11 cellular contexts compared by ENCODE assay signal in genomic region chr6:155341130-155341828, GRCh38. TPM values are rescaled to one million over a fixed set of nuclear protein-coding genes. Genes with fewer than 3 reads are reported as not detected.
A peak's percentile ranks its signal among the peaks of the same experiment; 100 is the strongest.
DNase-seq lines count a peak whose midpoint lies in the region; ATAC-seq and TF ChIP-seq lines count a peak whose summit lies in the region.
"Had no signal": no experiment of that assay in that cellular context is flagged by ENCODE, and none has a peak within 500 bp of the region (broad histone marks: within the 10 kb centered on the region; RNA-seq: fewer than 3 reads in every experiment).

No MANE protein-coding gene starts in this region.

- TF ChIP-seq CTCF in activated CD8-positive, alpha-beta T cell treated with anti-CD3 and anti-CD28 coated beads for 36 hours (IDR thresholded peaks at IDR 0.05) = no peak
- TF ChIP-seq CTCF in mesothelial cell of epicardium (IDR thresholded peaks at IDR 0.05; ENCODE audit: unreplicated experiment) = no peak
- no peak for TF ChIP-seq CTCF in CD8-positive, alpha-beta T cell (IDR thresholded peaks at IDR 0.05)

- POLR2A ChIA-PET in activated CD8-positive, alpha-beta T cell treated with anti-CD3 and anti-CD28 coated beads for 36 hours (lab: Charles Lee) = no interaction called here
- POLR2A ChIA-PET in activated CD8-positive, alpha-beta T cell treated with anti-CD3 and anti-CD28 coated beads, Interleukin-2, amount 10 ng/mL, durations not matched to agents 7 days and 5 days (lab: Charles Lee) = no interaction called here
- POLR2A ChIA-PET in CD8-positive, alpha-beta T cell (lab: Charles Lee) = no interaction called here

- H3K36me3 Mint-ChIP-seq in activated CD8-positive, alpha-beta T cell treated with anti-CD3 and anti-CD28 coated beads for 36 hours (ENCODE audit: low read depth) = peaks cover 20% of the 10 kb centered on the region
- H3K36me3 Mint-ChIP-seq in activated CD8-positive, alpha-beta T cell treated with anti-CD3 and anti-CD28 coated beads, Interleukin-2, amount 10 ng/mL, durations not matched to agents 7 days and 5 days (ENCODE audit: low read depth) = peaks cover 32% of the 10 kb centered on the region
- H3K36me3 Mint-ChIP-seq in stimulated activated naive B cell treated with anti-CD40 and anti-IgM and Interleukin-4, amounts not matched to agents 10 μg/mL and 1 μg/mL and 100 μg/mL, for 72 hours = peaks cover 16 to 26% of the 10 kb centered on the region in 2 donors
- H3K36me3 Mint-ChIP-seq in mesothelial cell of epicardium = no peaks in the 10 kb centered on the region
- H3K36me3 Mint-ChIP-seq in CD8-positive, alpha-beta T cell = peaks cover 5% of the 10 kb centered on the region

- H3K9me3 Mint-ChIP-seq in activated CD8-positive, alpha-beta T cell treated with anti-CD3 and anti-CD28 coated beads for 36 hours = peaks cover 29% of the 10 kb centered on the region
- peaks cover 28% of the 10 kb centered on the region for H3K9me3 Mint-ChIP-seq in activated CD8-positive, alpha-beta T cell treated with anti-CD3 and anti-CD28 coated beads, Interleukin-2, amount 10 ng/mL, durations not matched to agents 7 days and 5 days (ENCODE audit: insufficient read depth)
- peaks cover 24 to 32% of the 10 kb centered on the region in 2 donors for H3K9me3 Mint-ChIP-seq in stimulated activated naive B cell treated with anti-CD40 and anti-IgM and Interleukin-4, amounts not matched to agents 10 μg/mL and 1 μg/mL and 100 μg/mL, for 72 hours
- peaks cover 41% of the 10 kb centered on the region for H3K9me3 Mint-ChIP-seq in mesothelial cell of epicardium
- H3K9me3 Mint-ChIP-seq in CD8-positive, alpha-beta T cell = peaks cover 12% of the 10 kb centered on the region

- H3K27ac Mint-ChIP-seq in activated CD8-positive, alpha-beta T cell treated with anti-CD3 and anti-CD28 coated beads for 36 hours = peak overlapping the region; percentile 1
- H3K27ac Mint-ChIP-seq in activated CD8-positive, alpha-beta T cell treated with anti-CD3 and anti-CD28 coated beads, Interleukin-2, amount 10 ng/mL, durations not matched to agents 7 days and 5 days = no peak overlapping the region
- H3K27ac Mint-ChIP-seq in stimulated activated naive B cell treated with anti-CD40 and anti-IgM and Interleukin-4, amounts not matched to agents 10 μg/mL and 1 μg/mL and 100 μg/mL, for 72 hours = no peak overlapping the region
- no peak overlapping the region for H3K27ac Mint-ChIP-seq in mesothelial cell of epicardium
- no peak overlapping the region for H3K27ac Mint-ChIP-seq in CD8-positive, alpha-beta T cell

- H3K36me3 ChIP-seq in CD8-positive, alpha-beta T cell (ENCODE audit: insufficient read depth, low read length) = no peaks in the 10 kb centered on the region
- H3K36me3 ChIP-seq: uterus had no signal

- peak; percentile 34 for ATAC-seq in activated CD8-positive, alpha-beta T cell treated with anti-CD3 and anti-CD28 coated beads for 36 hours
- ATAC-seq in activated CD8-positive, alpha-beta T cell treated with anti-CD3 and anti-CD28 coated beads, Interleukin-2, amount 10 ng/mL, durations not matched to agents 7 days and 5 days = no peak
- ATAC-seq in HG02973 (IDR thresholded peaks at IDR 0.05; ENCODE audit: unreplicated experiment) = peak; percentile 75
- peak; percentile 75 to 77 for ATAC-seq in stimulated activated naive B cell treated with anti-CD40 and anti-IgM and Interleukin-4, amounts not matched to agents 10 μg/mL and 1 μg/mL and 100 μg/mL, for 72 hours (replicated peaks)
- no peak for ATAC-seq in CD8-positive, alpha-beta T cell

- peaks cover 13% of the 10 kb centered on the region for H3K4me1 ChIP-seq in CD8-positive, alpha-beta T cell (ENCODE audit: insufficient read depth, low read length)
- H3K4me1 ChIP-seq: parathyroid adenoma, uterus had no signal

- H3K4me3 Mint-ChIP-seq in activated CD8-positive, alpha-beta T cell treated with anti-CD3 and anti-CD28 coated beads for 36 hours = no peak overlapping the region
- no peak overlapping the region for H3K4me3 Mint-ChIP-seq in activated CD8-positive, alpha-beta T cell treated with anti-CD3 and anti-CD28 coated beads, Interleukin-2, amount 10 ng/mL, durations not matched to agents 7 days and 5 days
- H3K4me3 Mint-ChIP-seq in stimulated activated naive B cell treated with anti-CD40 and anti-IgM and Interleukin-4, amounts not matched to agents 10 μg/mL and 1 μg/mL and 100 μg/mL, for 72 hours = peak overlapping the region; percentile 9 to 33
- H3K4me3 Mint-ChIP-seq in mesothelial cell of epicardium = no peak overlapping the region
- no peak overlapping the region for H3K4me3 Mint-ChIP-seq in CD8-positive, alpha-beta T cell

- peaks cover 25% of the 10 kb centered on the region for H3K4me1 Mint-ChIP-seq in activated CD8-positive, alpha-beta T cell treated with anti-CD3 and anti-CD28 coated beads for 36 hours (ENCODE audit: low read depth)
- peaks cover 33% of the 10 kb centered on the region for H3K4me1 Mint-ChIP-seq in activated CD8-positive, alpha-beta T cell treated with anti-CD3 and anti-CD28 coated beads, Interleukin-2, amount 10 ng/mL, durations not matched to agents 7 days and 5 days (ENCODE audit: low read depth)
- peaks cover 22 to 41% of the 10 kb centered on the region in 2 donors for H3K4me1 Mint-ChIP-seq in stimulated activated naive B cell treated with anti-CD40 and anti-IgM and Interleukin-4, amounts not matched to agents 10 μg/mL and 1 μg/mL and 100 μg/mL, for 72 hours
- H3K4me1 Mint-ChIP-seq in mesothelial cell of epicardium = no peaks in the 10 kb centered on the region
- H3K4me1 Mint-ChIP-seq in CD8-positive, alpha-beta T cell (ENCODE audit: low read depth) = peaks cover 17% of the 10 kb centered on the region

- intact Hi-C loops in activated CD8-positive, alpha-beta T cell treated with anti-CD3 and anti-CD28 coated beads for 36 hours (cut with micrococcal nuclease) = no loop called here
- intact Hi-C loops in CD8-positive, alpha-beta T cell (cut with DNase I, micrococcal nuclease) = no loop called here

- no peak overlapping the region for H3K27ac ChIP-seq in CD8-positive, alpha-beta T cell (ENCODE audit: low read depth, low read length)
- H3K27ac ChIP-seq: parathyroid adenoma, uterus had no signal

- H3K27me3 ChIP-seq in CD8-positive, alpha-beta T cell (ENCODE audit: insufficient read depth, low read length) = no peaks in the 10 kb centered on the region
- H3K27me3 ChIP-seq: uterus had no signal

- no peaks in the 10 kb centered on the region for H3K27me3 Mint-ChIP-seq in activated CD8-positive, alpha-beta T cell treated with anti-CD3 and anti-CD28 coated beads for 36 hours
- H3K27me3 Mint-ChIP-seq in activated CD8-positive, alpha-beta T cell treated with anti-CD3 and anti-CD28 coated beads, Interleukin-2, amount 10 ng/mL, durations not matched to agents 7 days and 5 days (ENCODE audit: low read depth) = no peaks in the 10 kb centered on the region
- H3K27me3 Mint-ChIP-seq in stimulated activated naive B cell treated with anti-CD40 and anti-IgM and Interleukin-4, amounts not matched to agents 10 μg/mL and 1 μg/mL and 100 μg/mL, for 72 hours = no peaks in the 10 kb centered on the region
- no peaks in the 10 kb centered on the region for H3K27me3 Mint-ChIP-seq in mesothelial cell of epicardium (ENCODE audit: low read depth)
- no peaks in the 10 kb centered on the region for H3K27me3 Mint-ChIP-seq in CD8-positive, alpha-beta T cell (ENCODE audit: low read depth)

- CTCF ChIA-PET in activated CD8-positive, alpha-beta T cell treated with anti-CD3 and anti-CD28 coated beads for 36 hours (lab: Charles Lee) = no interaction called here
- CTCF ChIA-PET in activated CD8-positive, alpha-beta T cell treated with anti-CD3 and anti-CD28 coated beads, Interleukin-2, amount 10 ng/mL, durations not matched to agents 7 days and 5 days (lab: Charles Lee) = no interaction called here
- CTCF ChIA-PET in CD8-positive, alpha-beta T cell (lab: Charles Lee) = no interaction called here

- no peak overlapping the region for H3K4me3 ChIP-seq in CD8-positive, alpha-beta T cell (ENCODE audit: low read depth, low read length)
- H3K4me3 ChIP-seq: K562, uterus had no signal

- no peak for DNase-seq in activated CD8-positive, alpha-beta T cell treated with anti-CD3 and anti-CD28 coated beads for 36 hours
- DNase-seq in activated CD8-positive, alpha-beta T cell treated with anti-CD3 and anti-CD28 coated beads, Interleukin-2, amount 10 ng/mL, durations not matched to agents 7 days and 5 days = no peak
- DNase-seq in RPMI7951 (ENCODE audit: low read depth) (peak; percentile 64), DMS 273 (lab: John Stamatoyannopoulos, UW; ENCODE audit: unreplicated experiment) (no peak), mesothelial cell of epicardium (ENCODE audit: low spot score in 2 of 2, unreplicated experiment in 2 of 2) (no peak)
- DNase-seq in stimulated activated naive B cell treated with anti-CD40 and anti-IgM and Interleukin-4, amounts not matched to agents 10 μg/mL and 1 μg/mL and 100 μg/mL, for 72 hours = no peak
- DNase-seq in CD8-positive, alpha-beta T cell = no peak
- DNase-seq: uterus had no signal

- peaks cover 7% of the 10 kb centered on the region for H3K9me3 ChIP-seq in CD8-positive, alpha-beta T cell (ENCODE audit: low read length)

RNA-seq across cellular contexts. Expression of gene TFB1M, which starts 27.0 kb away (rescaled TPM):
- 10 to 100 TPM; 70.9 to 76.6 TPM for total RNA-seq in activated CD8-positive, alpha-beta T cell treated with anti-CD3 and anti-CD28 coated beads for 36 hours
- total RNA-seq in activated CD8-positive, alpha-beta T cell treated with anti-CD3 and anti-CD28 coated beads, Interleukin-2, amount 10 ng/mL, durations not matched to agents 7 days and 5 days = 10 to 100 TPM; 34.9 to 35.1 TPM
- total RNA-seq in RPMI7951 (2014; rRNA removed; shearing (Covaris generic)) = 20.3 and 22.3 TPM in 2 replicates
- 22.9 to 27.9 TPM (median 27.0 TPM) in 3 replicates for total RNA-seq in mesothelial cell of epicardium
- 1 to 10 TPM; 6.3 to 7.9 TPM for total RNA-seq in CD8-positive, alpha-beta T cell

Comparison
In these comparisons a context has a peak if more than half of its experiments do, and no peak if none do; other contexts are left out.
1. ATAC-seq: peak in activated CD8-positive, alpha-beta T cell treated with anti-CD3 and anti-CD28 coated beads for 36 hours (single experiment), HG02973 (single experiment) and stimulated activated naive B cell treated with anti-CD40 and anti-IgM and Interleukin-4, amounts not matched to agents 10 μg/mL and 1 μg/mL and 100 μg/mL, for 72 hours (2 of 2); none in activated CD8-positive, alpha-beta T cell treated with anti-CD3 and anti-CD28 coated beads, Interleukin-2, amount 10 ng/mL, durations not matched to agents 7 days and 5 days (single experiment) and CD8-positive, alpha-beta T cell (single experiment).
2. H3K4me3 Mint-ChIP-seq: peak in stimulated activated naive B cell treated with anti-CD40 and anti-IgM and Interleukin-4, amounts not matched to agents 10 μg/mL and 1 μg/mL and 100 μg/mL, for 72 hours (2 of 2); none in activated CD8-positive, alpha-beta T cell treated with anti-CD3 and anti-CD28 coated beads for 36 hours (single experiment), activated CD8-positive, alpha-beta T cell treated with anti-CD3 and anti-CD28 coated beads, Interleukin-2, amount 10 ng/mL, durations not matched to agents 7 days and 5 days (single experiment), mesothelial cell of epicardium (single experiment) and CD8-positive, alpha-beta T cell (single experiment).